ENCODE assay signal across 1 cellular context in the genomic region with DNA sequence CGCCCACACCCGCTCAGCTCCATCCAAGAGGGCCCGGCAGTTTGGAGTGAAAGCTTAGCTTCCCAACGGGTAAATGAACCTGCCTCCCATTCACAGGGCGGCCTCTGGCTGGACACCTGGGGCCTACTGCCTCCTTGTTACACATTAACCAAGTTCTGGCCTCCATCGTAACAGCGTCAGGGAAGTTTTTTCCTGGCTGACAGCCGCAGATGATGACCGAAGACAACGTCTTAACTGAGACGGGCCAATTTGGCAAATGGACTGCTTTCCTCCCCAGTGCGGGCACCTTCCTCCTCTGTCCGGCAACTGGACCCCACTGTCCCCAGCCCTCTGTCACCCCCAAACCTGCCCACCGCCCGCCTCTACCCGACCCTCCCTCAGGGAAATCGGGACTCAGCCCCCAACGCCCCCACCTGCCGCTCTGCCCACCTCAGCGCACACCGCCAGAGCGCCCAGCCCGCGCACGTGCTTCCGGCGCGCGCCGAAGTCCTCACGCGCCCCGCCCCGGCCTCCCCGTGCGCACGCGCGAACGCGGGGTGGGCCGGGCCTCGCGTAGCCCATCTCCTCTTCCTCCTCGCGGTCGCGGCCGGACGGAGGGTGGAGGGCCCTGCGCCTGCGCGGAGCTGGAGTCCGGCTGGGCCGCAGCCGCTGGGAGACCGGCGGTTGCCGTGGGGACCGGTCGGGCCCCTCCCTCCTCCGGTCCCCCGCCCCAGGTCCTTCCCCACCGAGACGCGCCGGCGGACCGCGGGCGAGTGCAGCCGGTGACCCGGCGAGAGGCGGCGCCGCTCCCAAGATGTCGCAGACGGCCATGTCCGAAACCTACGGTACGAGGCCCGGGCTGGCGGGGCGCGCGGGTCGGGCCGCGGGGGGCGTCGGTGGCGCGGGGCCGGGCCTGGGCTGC.
TF ChIP-seq lines count a peak whose summit lies in the region.

A gene with protein sequence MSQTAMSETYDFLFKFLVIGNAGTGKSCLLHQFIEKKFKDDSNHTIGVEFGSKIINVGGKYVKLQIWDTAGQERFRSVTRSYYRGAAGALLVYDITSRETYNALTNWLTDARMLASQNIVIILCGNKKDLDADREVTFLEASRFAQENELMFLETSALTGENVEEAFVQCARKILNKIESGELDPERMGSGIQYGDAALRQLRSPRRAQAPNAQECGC (plus strand): TSS at position 565 of the 901 bp plus-strand sequence. CDS start 229 bp downstream, at position 794.

TF ChIP-seq in HepG2, 621 proteins besides CTCF, POLR2A, EP300 and RAD21 (continued from another document and continues in another):
- TF ChIP-seq, protein P1, sequence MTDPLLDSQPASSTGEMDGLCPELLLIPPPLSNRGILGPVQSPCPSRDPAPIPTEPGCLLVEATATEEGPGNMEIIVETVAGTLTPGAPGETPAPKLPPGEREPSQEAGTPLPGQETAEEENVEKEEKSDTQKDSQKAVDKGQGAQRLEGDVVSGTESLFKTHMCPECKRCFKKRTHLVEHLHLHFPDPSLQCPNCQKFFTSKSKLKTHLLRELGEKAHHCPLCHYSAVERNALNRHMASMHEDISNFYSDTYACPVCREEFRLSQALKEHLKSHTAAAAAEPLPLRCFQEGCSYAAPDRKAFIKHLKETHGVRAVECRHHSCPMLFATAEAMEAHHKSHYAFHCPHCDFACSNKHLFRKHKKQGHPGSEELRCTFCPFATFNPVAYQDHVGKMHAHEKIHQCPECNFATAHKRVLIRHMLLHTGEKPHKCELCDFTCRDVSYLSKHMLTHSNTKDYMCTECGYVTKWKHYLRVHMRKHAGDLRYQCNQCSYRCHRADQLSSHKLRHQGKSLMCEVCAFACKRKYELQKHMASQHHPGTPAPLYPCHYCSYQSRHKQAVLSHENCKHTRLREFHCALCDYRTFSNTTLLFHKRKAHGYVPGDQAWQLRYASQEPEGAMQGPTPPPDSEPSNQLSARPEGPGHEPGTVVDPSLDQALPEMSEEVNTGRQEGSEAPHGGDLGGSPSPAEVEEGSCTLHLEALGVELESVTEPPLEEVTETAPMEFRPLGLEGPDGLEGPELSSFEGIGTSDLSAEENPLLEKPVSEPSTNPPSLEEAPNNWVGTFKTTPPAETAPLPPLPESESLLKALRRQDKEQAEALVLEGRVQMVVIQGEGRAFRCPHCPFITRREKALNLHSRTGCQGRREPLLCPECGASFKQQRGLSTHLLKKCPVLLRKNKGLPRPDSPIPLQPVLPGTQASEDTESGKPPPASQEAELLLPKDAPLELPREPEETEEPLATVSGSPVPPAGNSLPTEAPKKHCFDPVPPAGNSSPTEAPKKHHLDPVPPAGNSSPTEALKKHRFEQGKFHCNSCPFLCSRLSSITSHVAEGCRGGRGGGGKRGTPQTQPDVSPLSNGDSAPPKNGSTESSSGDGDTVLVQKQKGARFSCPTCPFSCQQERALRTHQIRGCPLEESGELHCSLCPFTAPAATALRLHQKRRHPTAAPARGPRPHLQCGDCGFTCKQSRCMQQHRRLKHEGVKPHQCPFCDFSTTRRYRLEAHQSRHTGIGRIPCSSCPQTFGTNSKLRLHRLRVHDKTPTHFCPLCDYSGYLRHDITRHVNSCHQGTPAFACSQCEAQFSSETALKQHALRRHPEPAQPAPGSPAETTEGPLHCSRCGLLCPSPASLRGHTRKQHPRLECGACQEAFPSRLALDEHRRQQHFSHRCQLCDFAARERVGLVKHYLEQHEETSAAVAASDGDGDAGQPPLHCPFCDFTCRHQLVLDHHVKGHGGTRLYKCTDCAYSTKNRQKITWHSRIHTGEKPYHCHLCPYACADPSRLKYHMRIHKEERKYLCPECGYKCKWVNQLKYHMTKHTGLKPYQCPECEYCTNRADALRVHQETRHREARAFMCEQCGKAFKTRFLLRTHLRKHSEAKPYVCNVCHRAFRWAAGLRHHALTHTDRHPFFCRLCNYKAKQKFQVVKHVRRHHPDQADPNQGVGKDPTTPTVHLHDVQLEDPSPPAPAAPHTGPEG (CRISPR knock-in tag; IDR thresholded peaks at IDR 0.05) = peak; percentile 78
- TF ChIP-seq, protein P2, sequence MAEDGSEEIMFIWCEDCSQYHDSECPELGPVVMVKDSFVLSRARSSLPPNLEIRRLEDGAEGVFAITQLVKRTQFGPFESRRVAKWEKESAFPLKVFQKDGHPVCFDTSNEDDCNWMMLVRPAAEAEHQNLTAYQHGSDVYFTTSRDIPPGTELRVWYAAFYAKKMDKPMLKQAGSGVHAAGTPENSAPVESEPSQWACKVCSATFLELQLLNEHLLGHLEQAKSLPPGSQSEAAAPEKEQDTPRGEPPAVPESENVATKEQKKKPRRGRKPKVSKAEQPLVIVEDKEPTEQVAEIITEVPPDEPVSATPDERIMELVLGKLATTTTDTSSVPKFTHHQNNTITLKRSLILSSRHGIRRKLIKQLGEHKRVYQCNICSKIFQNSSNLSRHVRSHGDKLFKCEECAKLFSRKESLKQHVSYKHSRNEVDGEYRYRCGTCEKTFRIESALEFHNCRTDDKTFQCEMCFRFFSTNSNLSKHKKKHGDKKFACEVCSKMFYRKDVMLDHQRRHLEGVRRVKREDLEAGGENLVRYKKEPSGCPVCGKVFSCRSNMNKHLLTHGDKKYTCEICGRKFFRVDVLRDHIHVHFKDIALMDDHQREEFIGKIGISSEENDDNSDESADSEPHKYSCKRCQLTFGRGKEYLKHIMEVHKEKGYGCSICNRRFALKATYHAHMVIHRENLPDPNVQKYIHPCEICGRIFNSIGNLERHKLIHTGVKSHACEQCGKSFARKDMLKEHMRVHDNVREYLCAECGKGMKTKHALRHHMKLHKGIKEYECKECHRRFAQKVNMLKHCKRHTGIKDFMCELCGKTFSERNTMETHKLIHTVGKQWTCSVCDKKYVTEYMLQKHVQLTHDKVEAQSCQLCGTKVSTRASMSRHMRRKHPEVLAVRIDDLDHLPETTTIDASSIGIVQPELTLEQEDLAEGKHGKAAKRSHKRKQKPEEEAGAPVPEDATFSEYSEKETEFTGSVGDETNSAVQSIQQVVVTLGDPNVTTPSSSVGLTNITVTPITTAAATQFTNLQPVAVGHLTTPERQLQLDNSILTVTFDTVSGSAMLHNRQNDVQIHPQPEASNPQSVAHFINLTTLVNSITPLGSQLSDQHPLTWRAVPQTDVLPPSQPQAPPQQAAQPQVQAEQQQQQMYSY (CRISPR knock-in tag; IDR thresholded peaks at IDR 0.05) = peak; percentile 12; the same call in 1 of the 2 replicates
- TF ChIP-seq SP2 (CRISPR knock-in tag; IDR thresholded peaks at IDR 0.05) = peak; percentile 55; the same call in 1 of the 2 replicates
- TF ChIP-seq ZNF878 (CRISPR knock-in tag; IDR thresholded peaks at IDR 0.05) = 0 out of 2 replicates have a peak, but pooled peaks have one; percentile 38
- TF ChIP-seq SRY (CRISPR knock-in tag; IDR thresholded peaks at IDR 0.05) = peak; percentile 93; the same call in 1 of the 2 replicates
- no peak for TF ChIP-seq ZSCAN25 (CRISPR knock-in tag; IDR thresholded peaks at IDR 0.05)
- TF ChIP-seq HMG20A (CRISPR knock-in tag; IDR thresholded peaks at IDR 0.05; ENCODE audit: borderline replicate concordance) = 0 out of 2 replicates have a peak, but pooled peaks have one; percentile 18
- peak; percentile 12; the same call in 1 of the 2 replicates for TF ChIP-seq GATAD2A (CRISPR knock-in tag; IDR thresholded peaks at IDR 0.05)
- TF ChIP-seq ARNT (IDR thresholded peaks at IDR 0.05) = no peak
- TF ChIP-seq ZNF335 (CRISPR knock-in tag; IDR thresholded peaks at IDR 0.05) = no peak
- TF ChIP-seq, protein P3, sequence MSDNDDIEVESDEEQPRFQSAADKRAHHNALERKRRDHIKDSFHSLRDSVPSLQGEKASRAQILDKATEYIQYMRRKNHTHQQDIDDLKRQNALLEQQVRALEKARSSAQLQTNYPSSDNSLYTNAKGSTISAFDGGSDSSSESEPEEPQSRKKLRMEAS (IDR thresholded peaks at IDR 0.05) = peak; percentile 100
- no peak; the same call in 1 of the 2 replicates for TF ChIP-seq ISL2 (CRISPR knock-in tag; IDR thresholded peaks at IDR 0.05)
- TF ChIP-seq EZH2 (conservative IDR thresholded peaks at IDR 0.05; ENCODE audit: low read depth, low read length) = no peak
- peak; percentile 36; the same call in 1 of the 2 replicates for TF ChIP-seq NFYC (CRISPR knock-in tag; IDR thresholded peaks at IDR 0.05)
- peak; percentile 88; the same call in 1 of the 2 replicates for TF ChIP-seq ZMAT3 (CRISPR knock-in tag; conservative IDR thresholded peaks at IDR 0.05)
- no peak for TF ChIP-seq ZNF549 (CRISPR knock-in tag; IDR thresholded peaks at IDR 0.05)
- TF ChIP-seq SETDB1 (CRISPR knock-in tag; IDR thresholded peaks at IDR 0.05; ENCODE audit: borderline replicate concordance) = no peak
- TF ChIP-seq, protein P4, sequence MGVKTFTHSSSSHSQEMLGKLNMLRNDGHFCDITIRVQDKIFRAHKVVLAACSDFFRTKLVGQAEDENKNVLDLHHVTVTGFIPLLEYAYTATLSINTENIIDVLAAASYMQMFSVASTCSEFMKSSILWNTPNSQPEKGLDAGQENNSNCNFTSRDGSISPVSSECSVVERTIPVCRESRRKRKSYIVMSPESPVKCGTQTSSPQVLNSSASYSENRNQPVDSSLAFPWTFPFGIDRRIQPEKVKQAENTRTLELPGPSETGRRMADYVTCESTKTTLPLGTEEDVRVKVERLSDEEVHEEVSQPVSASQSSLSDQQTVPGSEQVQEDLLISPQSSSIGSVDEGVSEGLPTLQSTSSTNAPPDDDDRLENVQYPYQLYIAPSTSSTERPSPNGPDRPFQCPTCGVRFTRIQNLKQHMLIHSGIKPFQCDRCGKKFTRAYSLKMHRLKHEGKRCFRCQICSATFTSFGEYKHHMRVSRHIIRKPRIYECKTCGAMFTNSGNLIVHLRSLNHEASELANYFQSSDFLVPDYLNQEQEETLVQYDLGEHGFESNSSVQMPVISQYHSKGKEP (CRISPR knock-in tag; IDR thresholded peaks at IDR 0.05) = peak; percentile 79; the same call in 1 of the 2 replicates
- peak; percentile 56; the same call in 1 of the 2 replicates for TF ChIP-seq ZNF564 (CRISPR knock-in tag; IDR thresholded peaks at IDR 0.05)
- TF ChIP-seq KAT2B (IDR thresholded peaks at IDR 0.05; ENCODE audit: borderline replicate concordance, low read depth, low read length) = no peak
- TF ChIP-seq PHF5A (CRISPR knock-in tag; IDR thresholded peaks at IDR 0.05; ENCODE audit: low read depth, unreplicated experiment) = no peak
- TF ChIP-seq ZNF724P (CRISPR knock-in tag; IDR thresholded peaks at IDR 0.05; ENCODE audit: borderline replicate concordance) = peak; percentile 97
- TF ChIP-seq HOXA5 (CRISPR knock-in tag; IDR thresholded peaks at IDR 0.05) = no peak
- peak; percentile 69 for TF ChIP-seq POLR2AphosphoS5 (IDR thresholded peaks at IDR 0.05; ENCODE audit: low read depth, low read length)
- TF ChIP-seq, protein P5, sequence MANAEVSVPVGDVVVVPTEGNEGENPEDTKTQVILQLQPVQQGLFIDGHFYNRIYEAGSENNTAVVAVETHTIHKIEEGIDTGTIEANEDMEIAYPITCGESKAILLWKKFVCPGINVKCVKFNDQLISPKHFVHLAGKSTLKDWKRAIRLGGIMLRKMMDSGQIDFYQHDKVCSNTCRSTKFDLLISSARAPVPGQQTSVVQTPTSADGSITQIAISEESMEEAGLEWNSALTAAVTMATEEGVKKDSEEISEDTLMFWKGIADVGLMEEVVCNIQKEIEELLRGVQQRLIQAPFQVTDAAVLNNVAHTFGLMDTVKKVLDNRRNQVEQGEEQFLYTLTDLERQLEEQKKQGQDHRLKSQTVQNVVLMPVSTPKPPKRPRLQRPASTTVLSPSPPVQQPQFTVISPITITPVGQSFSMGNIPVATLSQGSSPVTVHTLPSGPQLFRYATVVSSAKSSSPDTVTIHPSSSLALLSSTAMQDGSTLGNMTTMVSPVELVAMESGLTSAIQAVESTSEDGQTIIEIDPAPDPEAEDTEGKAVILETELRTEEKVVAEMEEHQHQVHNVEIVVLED (CRISPR knock-in tag; IDR thresholded peaks at IDR 0.05; ENCODE audit: borderline replicate concordance) = peak; percentile 35; the same call in 1 of the 2 replicates
- TF ChIP-seq, protein P6, sequence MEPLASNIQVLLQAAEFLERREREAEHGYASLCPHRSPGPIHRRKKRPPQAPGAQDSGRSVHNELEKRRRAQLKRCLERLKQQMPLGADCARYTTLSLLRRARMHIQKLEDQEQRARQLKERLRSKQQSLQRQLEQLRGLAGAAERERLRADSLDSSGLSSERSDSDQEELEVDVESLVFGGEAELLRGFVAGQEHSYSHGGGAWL (CRISPR knock-in tag; IDR thresholded peaks at IDR 0.05) = peak; percentile 95
- no peak for TF ChIP-seq KDM4B (CRISPR knock-in tag; IDR thresholded peaks at IDR 0.05)
- no peak for TF ChIP-seq ATF1 (CRISPR knock-in tag; IDR thresholded peaks at IDR 0.05)
- TF ChIP-seq, protein P7, sequence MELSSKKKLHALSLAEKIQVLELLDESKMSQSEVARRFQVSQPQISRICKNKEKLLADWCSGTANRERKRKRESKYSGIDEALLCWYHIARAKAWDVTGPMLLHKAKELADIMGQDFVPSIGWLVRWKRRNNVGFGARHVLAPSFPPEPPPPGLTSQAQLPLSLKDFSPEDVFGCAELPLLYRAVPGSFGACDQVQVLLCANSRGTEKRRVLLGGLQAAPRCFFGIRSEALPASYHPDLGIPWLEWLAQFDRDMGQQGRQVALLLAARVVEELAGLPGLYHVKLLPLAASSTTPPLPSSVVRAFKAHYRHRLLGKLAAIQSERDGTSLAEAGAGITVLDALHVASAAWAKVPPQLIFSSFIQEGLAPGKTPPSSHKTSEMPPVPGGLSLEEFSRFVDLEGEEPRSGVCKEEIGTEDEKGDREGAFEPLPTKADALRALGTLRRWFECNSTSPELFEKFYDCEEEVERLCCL (CRISPR knock-in tag; IDR thresholded peaks at IDR 0.05; ENCODE audit: borderline replicate concordance) = no peak
- TF ChIP-seq ZNF12 (CRISPR knock-in tag; IDR thresholded peaks at IDR 0.05) = no peak
- TF ChIP-seq, protein P8, sequence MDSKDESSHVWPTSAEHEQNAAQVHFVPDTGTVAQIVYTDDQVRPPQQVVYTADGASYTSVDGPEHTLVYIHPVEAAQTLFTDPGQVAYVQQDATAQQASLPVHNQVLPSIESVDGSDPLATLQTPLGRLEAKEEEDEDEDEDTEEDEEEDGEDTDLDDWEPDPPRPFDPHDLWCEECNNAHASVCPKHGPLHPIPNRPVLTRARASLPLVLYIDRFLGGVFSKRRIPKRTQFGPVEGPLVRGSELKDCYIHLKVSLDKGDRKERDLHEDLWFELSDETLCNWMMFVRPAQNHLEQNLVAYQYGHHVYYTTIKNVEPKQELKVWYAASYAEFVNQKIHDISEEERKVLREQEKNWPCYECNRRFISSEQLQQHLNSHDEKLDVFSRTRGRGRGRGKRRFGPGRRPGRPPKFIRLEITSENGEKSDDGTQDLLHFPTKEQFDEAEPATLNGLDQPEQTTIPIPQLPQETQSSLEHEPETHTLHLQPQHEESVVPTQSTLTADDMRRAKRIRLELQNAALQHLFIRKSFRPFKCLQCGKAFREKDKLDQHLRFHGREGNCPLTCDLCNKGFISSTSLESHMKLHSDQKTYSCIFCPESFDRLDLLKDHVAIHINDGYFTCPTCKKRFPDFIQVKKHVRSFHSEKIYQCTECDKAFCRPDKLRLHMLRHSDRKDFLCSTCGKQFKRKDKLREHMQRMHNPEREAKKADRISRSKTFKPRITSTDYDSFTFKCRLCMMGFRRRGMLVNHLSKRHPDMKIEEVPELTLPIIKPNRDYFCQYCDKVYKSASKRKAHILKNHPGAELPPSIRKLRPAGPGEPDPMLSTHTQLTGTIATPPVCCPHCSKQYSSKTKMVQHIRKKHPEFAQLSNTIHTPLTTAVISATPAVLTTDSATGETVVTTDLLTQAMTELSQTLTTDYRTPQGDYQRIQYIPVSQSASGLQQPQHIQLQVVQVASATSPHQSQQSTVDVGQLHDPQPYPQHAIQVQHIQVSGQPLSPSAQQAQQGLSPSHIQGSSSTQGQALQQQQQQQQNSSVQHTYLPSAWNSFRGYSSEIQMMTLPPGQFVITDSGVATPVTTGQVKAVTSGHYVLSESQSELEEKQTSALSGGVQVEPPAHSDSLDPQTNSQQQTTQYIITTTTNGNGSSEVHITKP (CRISPR knock-in tag; IDR thresholded peaks at IDR 0.05; ENCODE audit: low read depth) = no peak
